Comparison of ENCODE assay signal across 21 cellular contexts in genomic region chr16:51710930-51711563, GRCh38.
"Had no signal": no experiment of that assay in that cellular context is flagged by ENCODE, and none has a peak within 500 bp of the region (broad histone marks: within the 10 kb centered on the region; RNA-seq: fewer than 3 reads in every experiment).

No MANE protein-coding gene starts in this region.

- H3K27ac ChIP-seq: HL-60, KMS-11, SJSA1, SK-N-MC had no signal

- FAIRE-seq: HTR-8/SVneo, RCC 7860 had no signal

- H3K9ac ChIP-seq: KMS-11 had no signal

- H3K4me2 ChIP-seq: KMS-11 had no signal

- H3K27me3 ChIP-seq: SJSA1 had no signal

- DNase-seq: Kasumi-1, MM.1S, NCI-H1092 treated with DMSO at 0.1 percent for 48 hours, NCI-H1436, NCI-H187, NCI-H2029, NCI-H2081 treated with DMSO at 0.1 percent for 48 hours, NCI-H2171 treated with DMSO at 0.1 percent for 48 hours, NCI-H226, NCI-H524, NCI-H526 treated with DMSO at 0.1 percent for 48 hours, NCI-H774, Right ventricle myocardium superior, RPMI8226, SIG-M5 had no signal

- H3K4me3 ChIP-seq: SJSA1, SK-N-MC had no signal

- H3K4me1 ChIP-seq: SJSA1 had no signal

- H3K36me3 ChIP-seq: SJSA1 had no signal

- H3K9me3 ChIP-seq: SJSA1 had no signal
